19 cellular contexts compared by ENCODE assay signal in genomic region chr22:40281717-40282116, GRCh38.
DNase-seq lines count a peak whose midpoint lies in the region; ATAC-seq and TF ChIP-seq lines count a peak whose summit lies in the region.
"Had no signal": no experiment of that assay in that cellular context is flagged by ENCODE, and none has a peak within 500 bp of the region (broad histone marks: within the 10 kb centered on the region; RNA-seq: fewer than 3 reads in every experiment).

No MANE protein-coding gene starts in this region.

- H3K14ac ChIP-seq in trophoblast cell (ENCODE audit: low read length), result no peak overlapping the region

- no peak overlapping the region for H3K4me3 ChIP-seq in trophoblast cell (ENCODE audit: low read depth, low read length)
- H3K4me3 ChIP-seq: dorsolateral prefrontal cortex, lung, skin epidermis, uterus had no signal

- no peaks in the 10 kb centered on the region for H3K27me3 ChIP-seq in CD4-positive, alpha-beta T cell (ENCODE audit: control insufficient read depth, insufficient read depth, low read length)
- H3K27me3 ChIP-seq in trophoblast cell (ENCODE audit: insufficient read depth, low read length), result no peaks in the 10 kb centered on the region
- H3K27me3 ChIP-seq: dorsolateral prefrontal cortex, uterus had no signal

- H2BK120ac ChIP-seq in trophoblast cell (ENCODE audit: insufficient read depth, low read length, poor library complexity), result no peak overlapping the region

- peaks cover 83% of the 10 kb centered on the region for H3K36me3 Mint-ChIP-seq in CD4-positive, alpha-beta T cell (ENCODE audit: low read depth)
- peaks cover 63% of the 10 kb centered on the region for H3K36me3 Mint-ChIP-seq in activated T-helper 2 cell treated with anti-CD3 and anti-CD28 coated beads, Interferon-gamma antibody, Interleukin-2, Interleukin-4, amounts not matched to agents 10 μg/mL and 5 μg/mL and 100 μg/mL, durations not matched to agents 14 hours and 24 hours and 36 hours (ENCODE audit: low read depth)

- H3K18ac ChIP-seq in trophoblast cell (ENCODE audit: low read length), result no peak overlapping the region

- H2AK5ac ChIP-seq in trophoblast cell (ENCODE audit: low read length), result no peak overlapping the region

- peaks cover 0 to 2% of the 10 kb centered on the region in 2 experiments for H3K4me1 ChIP-seq in trophoblast cell (ENCODE audit: control insufficient read depth in 1 of 2, insufficient read depth in 2 of 2, low read length in 2 of 2)
- H3K4me1 ChIP-seq: uterus had no signal

- H2AFZ ChIP-seq in trophoblast cell (ENCODE audit: insufficient read depth, low read length, poor library complexity), result no peak overlapping the region

- POLR2A ChIA-PET in CD4-positive, alpha-beta T cell (lab: Charles Lee), result interaction anchor here (0.8 kb wide), 1 partner anchor 45 kb away, joined by 3 read pairs; no protein-coding TSS in a partner anchor

- H4K12ac ChIP-seq in trophoblast cell (ENCODE audit: low read depth, low read length), result no peak overlapping the region

- peaks cover 8 to 15% of the 10 kb centered on the region in 2 experiments for H3K36me3 ChIP-seq in trophoblast cell (ENCODE audit: control insufficient read depth in 1 of 2, insufficient read depth in 2 of 2, low read length in 2 of 2)
- H3K36me3 ChIP-seq: uterus had no signal

- no peak overlapping the region for H2BK12ac ChIP-seq in trophoblast cell (ENCODE audit: low read length)

- H3K4ac ChIP-seq in trophoblast cell (ENCODE audit: low read depth, low read length), result no peak overlapping the region

- H3K4me1 Mint-ChIP-seq in CD4-positive, alpha-beta T cell (ENCODE audit: low read depth), result peaks cover 60% of the 10 kb centered on the region
- peaks cover 36% of the 10 kb centered on the region for H3K4me1 Mint-ChIP-seq in activated T-helper 2 cell treated with anti-CD3 and anti-CD28 coated beads, Interferon-gamma antibody, Interleukin-2, Interleukin-4, amounts not matched to agents 10 μg/mL and 5 μg/mL and 100 μg/mL, durations not matched to agents 14 hours and 24 hours and 36 hours (ENCODE audit: low read depth)

- ATAC-seq in CD4-positive, alpha-beta T cell (ENCODE audit: poor library complexity), result no peak
- ATAC-seq in left colon, result peak; percentile 43
- ATAC-seq: naive thymus-derived CD8-positive, alpha-beta T cell; PC-3 had no signal

- H3K27ac Mint-ChIP-seq in CD4-positive, alpha-beta T cell, result peak overlapping the region; percentile 92
- no peak overlapping the region for H3K27ac Mint-ChIP-seq in activated T-helper 2 cell treated with anti-CD3 and anti-CD28 coated beads, Interferon-gamma antibody, Interleukin-2, Interleukin-4, amounts not matched to agents 10 μg/mL and 5 μg/mL and 100 μg/mL, durations not matched to agents 14 hours and 24 hours and 36 hours

- H3K9ac ChIP-seq in trophoblast cell (ENCODE audit: low read length), result no peak overlapping the region

- H3K27ac ChIP-seq in CD4-positive, alpha-beta T cell (ENCODE audit: low read depth, low read length), result no peak overlapping the region
- H3K27ac ChIP-seq in VCaP (peak overlapping the region; percentile 31), trophoblast cell (ENCODE audit: low read depth, low read length) (no peak overlapping the region)
- H3K27ac ChIP-seq: dorsolateral prefrontal cortex, uterus had no signal

- no peaks in the 10 kb centered on the region for H3K9me3 Mint-ChIP-seq in CD4-positive, alpha-beta T cell
- no peaks in the 10 kb centered on the region for H3K9me3 Mint-ChIP-seq in activated T-helper 2 cell treated with anti-CD3 and anti-CD28 coated beads, Interferon-gamma antibody, Interleukin-2, Interleukin-4, amounts not matched to agents 10 μg/mL and 5 μg/mL and 100 μg/mL, durations not matched to agents 14 hours and 24 hours and 36 hours
- H3K9me3 Mint-ChIP-seq: naive thymus-derived CD8-positive, alpha-beta T cell had no signal

- H3K27me3 Mint-ChIP-seq in CD4-positive, alpha-beta T cell, result no peaks in the 10 kb centered on the region
- H3K27me3 Mint-ChIP-seq in activated T-helper 2 cell treated with anti-CD3 and anti-CD28 coated beads, Interferon-gamma antibody, Interleukin-2, Interleukin-4, amounts not matched to agents 10 μg/mL and 5 μg/mL and 100 μg/mL, durations not matched to agents 14 hours and 24 hours and 36 hours (ENCODE audit: low read depth), result no peaks in the 10 kb centered on the region
- H3K27me3 Mint-ChIP-seq: naive thymus-derived CD8-positive, alpha-beta T cell had no signal

- H4K8ac ChIP-seq in trophoblast cell (ENCODE audit: low read depth, low read length), result no peak overlapping the region

- no peaks in the 10 kb centered on the region for H3K79me1 ChIP-seq in trophoblast cell (ENCODE audit: low read length)

- no peak for TF ChIP-seq CTCF in CD4-positive, alpha-beta T cell (IDR thresholded peaks at IDR 0.05)
- TF ChIP-seq CTCF in VCaP (conservative IDR thresholded peaks at IDR 0.05), result no peak

- intact Hi-C loops in CD4-positive, alpha-beta T cell (cut with DNase I, micrococcal nuclease), result no loop called here
- intact Hi-C loops in left colon (cut with DNase I, micrococcal nuclease) (no loop called here), posterior cingulate gyrus (cut with DNase I) (no loop called here)
- intact Hi-C loops in activated T-helper 2 cell treated with anti-CD3 and anti-CD28 coated beads, Interferon-gamma antibody, Interleukin-2, Interleukin-4, amounts not matched to agents 10 μg/mL and 5 μg/mL and 100 μg/mL, durations not matched to agents 14 hours and 24 hours and 36 hours (cut with micrococcal nuclease), result no loop called here

- no peak overlapping the region for H3K4me3 Mint-ChIP-seq in CD4-positive, alpha-beta T cell
- H3K4me3 Mint-ChIP-seq in activated T-helper 2 cell treated with anti-CD3 and anti-CD28 coated beads, Interferon-gamma antibody, Interleukin-2, Interleukin-4, amounts not matched to agents 10 μg/mL and 5 μg/mL and 100 μg/mL, durations not matched to agents 14 hours and 24 hours and 36 hours (ENCODE audit: low read depth), result no peak overlapping the region

- no peak overlapping the region for H4K91ac ChIP-seq in trophoblast cell (ENCODE audit: low read depth, low read length)

- H3K4me2 ChIP-seq in trophoblast cell (ENCODE audit: low read length), result no peak overlapping the region

- CTCF ChIA-PET in CD4-positive, alpha-beta T cell (lab: Charles Lee), result no interaction called here

- H3K79me2 ChIP-seq in trophoblast cell (ENCODE audit: control insufficient read depth, insufficient read depth, low read length, poor library complexity), result no peaks in the 10 kb centered on the region

- no peaks in the 10 kb centered on the region for H3K9me3 ChIP-seq in CD4-positive, alpha-beta T cell (ENCODE audit: control insufficient read depth, low read length)
- H3K9me3 ChIP-seq in trophoblast cell (ENCODE audit: insufficient read depth, low read depth, low read length), result no peaks in the 10 kb centered on the region
- H3K9me3 ChIP-seq: uterus had no signal

- no peak overlapping the region for H2BK5ac ChIP-seq in trophoblast cell (ENCODE audit: low read depth, low read length, poor library complexity)

- no peak for DNase-seq in CD4-positive, alpha-beta T cell
- DNase-seq in HPDE6-E6E7 (ENCODE audit: extremely low spot score) (peak; percentile 17), left colon (peak in 1 of 2 donors; percentile 21), trophoblast cell (no peak), DMS153 treated with DMSO at 0.1 percent for 48 hours (lab: John Stamatoyannopoulos, UW; ENCODE audit: unreplicated experiment) (no peak), posterior cingulate gyrus (no peak)
- no peak for DNase-seq in activated T-helper 2 cell treated with anti-CD3 and anti-CD28 coated beads, Interferon-gamma antibody, Interleukin-2, Interleukin-4, amounts not matched to agents 10 μg/mL and 5 μg/mL and 100 μg/mL, durations not matched to agents 14 hours and 24 hours and 36 hours (ENCODE audit: low spot score)
- DNase-seq: activated CD4-positive, CD25-positive, alpha-beta regulatory T cell treated with anti-CD3 and anti-CD28 coated beads, Interleukin-2, amount 50 U/mL, for 72 hours; Kasumi-1; naive thymus-derived CD8-positive, alpha-beta T cell; NCI-H1436 treated with DMSO at 0.1 percent for 48 hours; NCI-H748 treated with DMSO at 0.1 percent for 48 hours; PC-3; stimulated activated CD4-positive, alpha-beta T cell treated with anti-CD3 and anti-CD28 coated beads, Interleukin-4, amount 100 ng/mL, for 1 hour; uterus had no signal

- H3K23ac ChIP-seq in trophoblast cell (ENCODE audit: low read length), result no peak overlapping the region

- WGBS in trophoblast cell (ENCODE audit: extremely low coverage, insufficient coverage, insufficient read length), result no CpG with 5 or more reads among the region's 2 CpGs
